18 cellular contexts compared by ENCODE assay signal in genomic region chr5:171598279-171599152, GRCh38.
DNase-seq lines count a peak whose midpoint lies in the region; ATAC-seq and TF ChIP-seq lines count a peak whose summit lies in the region.
"Had no signal": no experiment of that assay in that cellular context is flagged by ENCODE, and none has a peak within 500 bp of the region (broad histone marks: within the 10 kb centered on the region; RNA-seq: fewer than 3 reads in every experiment).

No MANE protein-coding gene starts in this region.

- H3K36me3 ChIP-seq in GM23338 (ENCODE audit: insufficient read depth) (no peaks in the 10 kb centered on the region), OCI-LY7 (ENCODE audit: insufficient read depth, low read length) (no peaks in the 10 kb centered on the region), ascending aorta (no peaks in the 10 kb centered on the region)
- H3K36me3 ChIP-seq: esophagus muscularis mucosa, HAP-1 had no signal

- H3K79me2 ChIP-seq in GM23338 (replicated peaks; ENCODE audit: insufficient read depth) (no peaks in the 10 kb centered on the region), OCI-LY7 (ENCODE audit: insufficient read depth, low read depth, low read length) (no peaks in the 10 kb centered on the region)

- CTCF ChIA-PET in OCI-LY7 (lab: Charles Lee; ENCODE audit: unreplicated experiment), result no interaction called here

- 0 out of 2 replicates have a peak, but pooled peaks cover 5% of the 10 kb centered on the region for H3K9me2 ChIP-seq in GM23338 (ENCODE audit: insufficient read depth)
- H3K9me2 ChIP-seq in OCI-LY7 (ENCODE audit: insufficient read depth, low read length), result no peaks in the 10 kb centered on the region

- no TSS peak for BruUV-seq in OCI-LY7 (replicated peaks; lab: Mats Ljungman, UMichigan)

- TF ChIP-seq CTCF in AG09309 (IDR thresholded peaks at IDR 0.05; ENCODE audit: control insufficient read depth, insufficient read depth, low read depth, low read length, missing control alignments), result peak; percentile 10
- TF ChIP-seq CTCF in GM23338 (conservative IDR thresholded peaks at IDR 0.05; ENCODE audit: low read depth in 2 of 2), result peak; percentile 55 to 67
- peak; percentile 56 for TF ChIP-seq CTCF in OCI-LY7 (conservative IDR thresholded peaks at IDR 0.05; ENCODE audit: low read length)
- TF ChIP-seq CTCF in foreskin keratinocyte (conservative IDR thresholded peaks at IDR 0.05), result peak; percentile 18
- TF ChIP-seq CTCF in ascending aorta (IDR thresholded peaks at IDR 0.05), result no peak
- TF ChIP-seq CTCF in omental fat pad (IDR thresholded peaks at IDR 0.05), result no peak

- no peak; the same call in 2 of the 3 replicates for ATAC-seq in GM23338
- no peak for ATAC-seq in foreskin keratinocyte
- no peak for ATAC-seq in omental fat pad (ENCODE audit: low FRiP score)
- ATAC-seq: activated CD4-positive, alpha-beta T cell treated with anti-CD3 and anti-CD28 coated beads for 36 hours; activated CD8-positive, alpha-beta memory T cell treated with anti-CD3 and anti-CD28 coated beads, Interleukin-2, amount 10 ng/mL, durations not matched to agents 7 days and 5 days; left cardiac atrium had no signal

- H3K4me2 ChIP-seq in GM23338 (no peak overlapping the region), OCI-LY7 (ENCODE audit: low read length) (no peak overlapping the region)

- no peaks in the 10 kb centered on the region for H3F3A ChIP-seq in GM23338 (replicated peaks; ENCODE audit: low read depth)

- H3K9me3 Mint-ChIP-seq in GM23338, result no peaks in the 10 kb centered on the region; the same call in 2 of the 3 replicates
- H3K9me3 Mint-ChIP-seq: activated T-helper 2 cell treated with anti-CD3 and anti-CD28 coated beads, Interferon-gamma antibody, Interleukin-2, Interleukin-4, amounts not matched to agents 10 μg/mL and 5 μg/mL and 100 μg/mL, durations not matched to agents 14 hours and 24 hours and 36 hours had no signal

- DNase-seq in AG09309 (ENCODE audit: low read depth) (no peak), GM23338 (ENCODE audit: low spot score) (peak; percentile 23), OCI-LY7 (ENCODE audit: low spot score) (no peak), foreskin keratinocyte (no peak), ascending aorta (ENCODE audit: low spot score in 2 of 2) (no peak), NCI-H1436 (lab: John Stamatoyannopoulos, UW) (no peak), omental fat pad (ENCODE audit: low spot score) (no peak)
- no peak for DNase-seq in stimulated activated CD4-positive, alpha-beta T cell treated with anti-CD3 and anti-CD28 coated beads, Interleukin-12 subunit alpha, Interleukin-12 subunit beta, amount 100 ng/mL, for 4 hours
- DNase-seq: activated CD4-positive, alpha-beta T cell treated with anti-CD3 and anti-CD28 coated beads for 36 hours; activated CD8-positive, alpha-beta memory T cell treated with anti-CD3 and anti-CD28 coated beads, Interleukin-2, amount 10 ng/mL, durations not matched to agents 7 days and 5 days; NCI-H187; NCI-H226; RPMI8226; SW 1271 had no signal

- POLR2A ChIA-PET in OCI-LY7 (lab: Charles Lee), result no interaction called here

- H2AFZ ChIP-seq in GM23338 (no peak overlapping the region), OCI-LY7 (ENCODE audit: low read length) (no peak overlapping the region)

- H4K20me1 ChIP-seq in GM23338 (replicated peaks; ENCODE audit: insufficient read depth), result no peaks in the 10 kb centered on the region
- no peaks in the 10 kb centered on the region for H4K20me1 ChIP-seq in OCI-LY7 (ENCODE audit: insufficient read depth, low read length)

- H3K4me1 Mint-ChIP-seq in GM23338, result peaks cover 4% of the 10 kb centered on the region; the same call in 2 of the 3 replicates
- H3K4me1 Mint-ChIP-seq: activated CD8-positive, alpha-beta memory T cell treated with anti-CD3 and anti-CD28 coated beads, Interleukin-2, amount 10 ng/mL, durations not matched to agents 7 days and 5 days had no signal

- H3K4me3 Mint-ChIP-seq in GM23338, result no peak overlapping the region
- H3K4me3 Mint-ChIP-seq: activated CD4-positive, alpha-beta T cell treated with anti-CD3 and anti-CD28 coated beads for 36 hours; activated CD8-positive, alpha-beta memory T cell treated with anti-CD3 and anti-CD28 coated beads, Interleukin-2, amount 10 ng/mL, durations not matched to agents 7 days and 5 days had no signal

- peaks cover 8% of the 10 kb centered on the region for H3K27me3 Mint-ChIP-seq in GM23338 (ENCODE audit: insufficient read depth, low read depth, poor library complexity)

- no peak overlapping the region for H3K27ac Mint-ChIP-seq in GM23338
- H3K27ac Mint-ChIP-seq: activated CD4-positive, alpha-beta T cell treated with anti-CD3 and anti-CD28 coated beads for 36 hours; activated CD8-positive, alpha-beta memory T cell treated with anti-CD3 and anti-CD28 coated beads, Interleukin-2, amount 10 ng/mL, durations not matched to agents 7 days and 5 days; activated T-helper 2 cell treated with anti-CD3 and anti-CD28 coated beads, Interferon-gamma antibody, Interleukin-2, Interleukin-4, amounts not matched to agents 10 μg/mL and 5 μg/mL and 100 μg/mL, durations not matched to agents 14 hours and 24 hours and 36 hours had no signal

- H3K27me3 ChIP-seq in GM23338 (ENCODE audit: insufficient read depth), result no peaks in the 10 kb centered on the region
- H3K27me3 ChIP-seq in foreskin keratinocyte, result peaks cover 16% of the 10 kb centered on the region
- H3K27me3 ChIP-seq in ascending aorta, result no peaks in the 10 kb centered on the region

- no peaks in the 10 kb centered on the region for H3K36me3 Mint-ChIP-seq in GM23338 (ENCODE audit: low read depth)
- H3K36me3 Mint-ChIP-seq: activated CD8-positive, alpha-beta memory T cell treated with anti-CD3 and anti-CD28 coated beads, Interleukin-2, amount 10 ng/mL, durations not matched to agents 7 days and 5 days had no signal

- H3K27ac ChIP-seq in GM23338 (ENCODE audit: low read depth) (no peak overlapping the region), OCI-LY7 (ENCODE audit: low read depth, low read length, poor library complexity, severe bottlenecking) (no peak overlapping the region), foreskin keratinocyte (no peak overlapping the region), ascending aorta (no peak overlapping the region)
- H3K27ac ChIP-seq: esophagus muscularis mucosa had no signal

- H3K4me1 ChIP-seq in GM23338 (ENCODE audit: insufficient read depth) (no peaks in the 10 kb centered on the region), OCI-LY7 (ENCODE audit: insufficient read depth, low read length, poor library complexity, severe bottlenecking) (no peaks in the 10 kb centered on the region), foreskin keratinocyte (no peaks in the 10 kb centered on the region), ascending aorta (peaks cover 5 to 12% of the 10 kb centered on the region in 2 donors)
- H3K4me1 ChIP-seq: HAP-1 had no signal

- no peaks in the 10 kb centered on the region for H3K9me3 ChIP-seq in OCI-LY7 (ENCODE audit: low read length)
- no peaks in the 10 kb centered on the region for H3K9me3 ChIP-seq in ascending aorta
- H3K9me3 ChIP-seq: esophagus muscularis mucosa, HAP-1 had no signal

- intact Hi-C loops in OCI-LY7 (cut with micrococcal nuclease; ENCODE audit: unreplicated experiment), result no loop called here
- intact Hi-C loops in ascending aorta (cut with DNase I), result loop anchor here (5.0 kb wide), 4 partner anchors 69 to 146 kb away; no protein-coding TSS in a partner anchor

- H3K4me3 ChIP-seq in AG09309 (ENCODE audit: control insufficient read depth, low read depth, low read length) (no peak overlapping the region), GM23338 (no peak overlapping the region), OCI-LY7 (ENCODE audit: low read depth, low read length, poor library complexity, severe bottlenecking) (no peak overlapping the region), ascending aorta (no peak overlapping the region)
- H3K4me3 ChIP-seq: esophagus muscularis mucosa, HAP-1 had no signal

TF ChIP-seq in GM23338, 12 proteins besides CTCF, POLR2A, EP300 and RAD21:
- TF ChIP-seq ZNF331 (CRISPR knock-in tag; IDR thresholded peaks at IDR 0.05; ENCODE audit: low read depth) (no peak), JUNB (IDR thresholded peaks at IDR 0.05; ENCODE audit: unreplicated experiment) (no peak), ZNF114 (CRISPR knock-in tag; IDR thresholded peaks at IDR 0.05) (no peak)
TF ChIP-seq in GM23338: peak in this region for 0.

Comparison
In these comparisons a context has a peak if more than half of its experiments do, and no peak if none do; other contexts are left out.
1. CTCF ChIP-seq: peak in AG09309 (single experiment), GM23338 (2 of 2), OCI-LY7 (single experiment) and foreskin keratinocyte (single experiment); none in ascending aorta (0 of 3) and omental fat pad (0 of 3).